9 cellular contexts compared by ENCODE assay signal in genomic region chr2:37570773-37571570, GRCh38.
DNase-seq lines count a peak whose midpoint lies in the region; ATAC-seq, FAIRE-seq and TF ChIP-seq lines count a peak whose summit lies in the region.
"Had no signal": no experiment of that assay in that cellular context is flagged by ENCODE, and none has a peak within 500 bp of the region (broad histone marks: within the 10 kb centered on the region; RNA-seq: fewer than 3 reads in every experiment).

No MANE protein-coding gene starts in this region.

- peaks cover 7% of the 10 kb centered on the region for H3K4me1 ChIP-seq in upper lobe of right lung

- ATAC-seq in GM18508 (IDR thresholded peaks at IDR 0.05; ENCODE audit: insufficient read depth, unreplicated experiment) (peak; percentile 72), GM21825 (IDR thresholded peaks at IDR 0.05; ENCODE audit: unreplicated experiment) (peak; percentile 90), upper lobe of right lung (no peak)

- H3K9me3 ChIP-seq in upper lobe of right lung = no peaks in the 10 kb centered on the region

- H3K4me3 ChIP-seq in upper lobe of right lung = no peak overlapping the region

- no peak for FAIRE-seq in urothelium cell line (lab: Jason Lieb, UNC)

- DNase-seq in MV-4-11 (lab: John Stamatoyannopoulos, UW) (peak; percentile 38), glomerular visceral epithelial cell (ENCODE audit: extremely low spot score) (peak; percentile 73), urothelium cell line (ENCODE audit: low spot score) (peak; percentile 31), upper lobe of right lung (no peak), KBM-7 (no peak)
- no peak for DNase-seq in effector CD8-positive, alpha-beta T cell (lab: John Stamatoyannopoulos, UW)
- DNase-seq: naive B cell had no signal

- in situ Hi-C loops in KBM-7 (cut with MboI; ENCODE audit: low pct_unique_long_range_greater_than_20kb, low sequenced_read_pairs) = no loop called here

- intact Hi-C loops in upper lobe of right lung (cut with DNase I) = no loop called here

- H3K27me3 ChIP-seq in upper lobe of right lung = no peaks in the 10 kb centered on the region

- H3K36me3 ChIP-seq in upper lobe of right lung = no peaks in the 10 kb centered on the region

- no peak for TF ChIP-seq CTCF in upper lobe of right lung (IDR thresholded peaks at IDR 0.05)

- no peak overlapping the region for H3K27ac ChIP-seq in upper lobe of right lung

Comparison
In these comparisons a context has a peak if more than half of its experiments do, and no peak if none do; other contexts are left out.
1. DNase-seq: peak in MV-4-11 (single experiment), glomerular visceral epithelial cell (single experiment) and urothelium cell line (single experiment); none in upper lobe of right lung (single experiment), KBM-7 (single experiment) and effector CD8-positive, alpha-beta T cell (single experiment).